10 cellular contexts compared by ENCODE assay signal in the genomic region with DNA sequence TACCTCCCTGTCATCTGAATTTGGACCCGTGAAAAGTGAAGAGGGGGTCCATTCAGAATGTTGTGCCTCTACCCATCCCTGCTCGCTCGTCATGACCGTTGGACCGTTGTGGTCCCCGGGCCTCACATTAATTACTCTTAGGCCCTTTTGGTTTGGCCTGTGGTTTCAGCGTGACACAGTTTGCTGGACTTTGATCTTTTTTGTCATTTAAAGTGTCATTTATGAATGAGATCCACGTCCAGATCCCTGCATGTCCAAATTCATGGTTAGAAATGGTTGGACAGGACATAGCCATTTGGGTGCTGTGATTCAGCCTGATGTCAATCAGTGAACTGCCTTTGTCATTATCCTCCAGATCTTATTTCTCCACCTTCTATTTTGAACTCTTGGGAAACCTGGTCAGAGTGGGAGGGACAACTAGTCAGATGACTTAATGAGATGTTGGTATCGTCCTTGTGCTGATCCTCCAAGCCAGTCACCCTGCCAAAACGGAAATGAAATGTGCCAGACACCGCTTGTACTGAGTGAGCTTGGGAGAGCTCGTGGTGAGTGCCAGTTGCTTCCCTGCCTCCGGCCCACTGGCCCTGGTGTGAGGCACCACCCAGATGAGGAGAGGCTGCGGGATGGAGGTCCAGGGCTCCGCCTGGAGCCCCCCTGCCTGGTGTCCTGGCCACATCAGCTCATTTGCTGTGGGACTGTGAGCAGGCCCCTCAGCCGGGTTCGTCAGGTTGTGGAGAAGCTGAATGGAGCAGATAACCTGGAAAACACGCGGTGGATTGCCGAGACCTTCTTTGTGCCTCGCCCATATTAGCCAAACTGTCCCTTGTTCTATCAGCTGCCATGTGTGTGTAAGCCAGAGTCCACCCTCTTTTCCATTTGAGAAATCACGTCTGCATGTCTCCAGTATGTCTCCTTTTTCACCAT.
DNase-seq lines count a peak whose midpoint lies in the region; ATAC-seq and TF ChIP-seq lines count a peak whose summit lies in the region.
"Had no signal": no experiment of that assay in that cellular context is flagged by ENCODE, and none has a peak within 500 bp of the region (broad histone marks: within the 10 kb centered on the region; RNA-seq: fewer than 3 reads in every experiment).

No MANE protein-coding gene starts in this region.

- no peaks in the 10 kb centered on the region for H3K27me3 Mint-ChIP-seq in activated T-helper 17 cell treated with anti-CD3 and anti-CD28 coated beads, Interleukin-2, amount 50 U/mL, for 72 hours
- H3K27me3 Mint-ChIP-seq: dendritic cell treated with granulocyte-macrophage colony-stimulating factor and Interleukin-4, amounts not matched to agents 40 ng/mL and 50 ng/mL, for 4 days had no signal

- H3K4me3 Mint-ChIP-seq in activated T-helper 17 cell treated with anti-CD3 and anti-CD28 coated beads, Interleukin-2, amount 50 U/mL, for 72 hours = peak overlapping the region; percentile 87
- H3K4me3 Mint-ChIP-seq: dendritic cell treated with granulocyte-macrophage colony-stimulating factor and Interleukin-4, amounts not matched to agents 40 ng/mL and 50 ng/mL, for 4 days had no signal

- H3K4me1 Mint-ChIP-seq in activated T-helper 17 cell treated with anti-CD3 and anti-CD28 coated beads, Interleukin-2, amount 50 U/mL, for 72 hours = peaks cover 72% of the 10 kb centered on the region

- DNase-seq in NCI-H2196 (lab: John Stamatoyannopoulos, UW; ENCODE audit: unreplicated experiment) (peak; percentile 18), NCI-H2196 treated with DMSO at 0.1 percent for 48 hours (lab: John Stamatoyannopoulos, UW; ENCODE audit: unreplicated experiment) (no peak), left ventricle myocardium superior (peak; percentile 72), foreskin keratinocyte (no peak), amygdala (lab: John Stamatoyannopoulos, UW) (no peak)
- peak; percentile 19 for DNase-seq in stimulated activated CD8-positive, alpha-beta memory T cell treated with anti-CD3 and anti-CD28 coated beads, Interleukin-4, amount 100 ng/mL, for 48 hours

- no peak for TF ChIP-seq CTCF in foreskin keratinocyte (conservative IDR thresholded peaks at IDR 0.05)

- no peak for ATAC-seq in activated T-helper 17 cell treated with anti-CD3 and anti-CD28 coated beads, Interleukin-2, amount 50 U/mL, for 72 hours (replicated peaks)
- peak; percentile 76 for ATAC-seq in left ventricle myocardium superior
- ATAC-seq in foreskin keratinocyte = no peak
- no peak for ATAC-seq in HG03175 (IDR thresholded peaks at IDR 0.05; ENCODE audit: unreplicated experiment)

- H3K4me1 ChIP-seq in foreskin keratinocyte = no peaks in the 10 kb centered on the region

- peaks cover 18% of the 10 kb centered on the region for H3K36me3 Mint-ChIP-seq in activated T-helper 17 cell treated with anti-CD3 and anti-CD28 coated beads, Interleukin-2, amount 50 U/mL, for 72 hours (ENCODE audit: low read depth)

- H3K27ac ChIP-seq in foreskin keratinocyte = no peak overlapping the region
- H3K27ac ChIP-seq: 22Rv1 had no signal

- intact Hi-C loops in left ventricle myocardium superior (cut with micrococcal nuclease) = no loop called here

- peak overlapping the region; percentile 94 for H3K27ac Mint-ChIP-seq in activated T-helper 17 cell treated with anti-CD3 and anti-CD28 coated beads, Interleukin-2, amount 50 U/mL, for 72 hours
- H3K27ac Mint-ChIP-seq: dendritic cell treated with granulocyte-macrophage colony-stimulating factor and Interleukin-4, amounts not matched to agents 40 ng/mL and 50 ng/mL, for 4 days had no signal

- H3K9me3 Mint-ChIP-seq in activated T-helper 17 cell treated with anti-CD3 and anti-CD28 coated beads, Interleukin-2, amount 50 U/mL, for 72 hours = no peaks in the 10 kb centered on the region

- no peaks in the 10 kb centered on the region for H3K27me3 ChIP-seq in foreskin keratinocyte

Comparison
In these comparisons a context has a peak if more than half of its experiments do, and no peak if none do; other contexts are left out.
1. DNase-seq: peak in NCI-H2196 (single experiment), left ventricle myocardium superior (single experiment) and stimulated activated CD8-positive, alpha-beta memory T cell treated with anti-CD3 and anti-CD28 coated beads, Interleukin-4, amount 100 ng/mL, for 48 hours (single experiment); none in NCI-H2196 treated with DMSO at 0.1 percent for 48 hours (single experiment), foreskin keratinocyte (0 of 2) and amygdala (0 of 56).